1 cellular context compared by ENCODE assay signal in the genomic region with DNA sequence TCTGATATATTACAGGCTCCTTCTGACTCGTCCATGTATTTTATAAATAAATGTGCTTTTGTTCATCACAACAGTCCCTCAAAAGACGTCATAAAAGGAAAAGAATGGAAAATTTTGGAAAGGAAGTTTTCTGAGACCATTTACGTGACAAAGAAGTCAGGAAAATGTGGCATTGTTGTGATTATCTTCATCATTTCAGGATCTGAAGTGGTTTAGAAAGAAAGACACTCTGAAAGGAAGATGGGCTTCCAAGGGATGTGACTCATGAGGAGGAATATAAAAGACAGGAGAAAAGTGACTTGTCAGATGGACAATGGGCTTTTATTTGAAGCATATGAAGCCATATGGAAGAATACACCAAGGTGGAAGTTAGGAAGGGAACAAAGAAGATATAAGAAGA.
TF ChIP-seq lines count a peak whose summit lies in the region.

No MANE protein-coding gene starts in this region.

TF ChIP-seq in SK-N-SH, 30 proteins besides CTCF, POLR2A, EP300 and RAD21:
- no peak for TF ChIP-seq MEF2A (IDR thresholded peaks at IDR 0.05; ENCODE audit: borderline replicate concordance, low read depth)
- TF ChIP-seq, protein P1, sequence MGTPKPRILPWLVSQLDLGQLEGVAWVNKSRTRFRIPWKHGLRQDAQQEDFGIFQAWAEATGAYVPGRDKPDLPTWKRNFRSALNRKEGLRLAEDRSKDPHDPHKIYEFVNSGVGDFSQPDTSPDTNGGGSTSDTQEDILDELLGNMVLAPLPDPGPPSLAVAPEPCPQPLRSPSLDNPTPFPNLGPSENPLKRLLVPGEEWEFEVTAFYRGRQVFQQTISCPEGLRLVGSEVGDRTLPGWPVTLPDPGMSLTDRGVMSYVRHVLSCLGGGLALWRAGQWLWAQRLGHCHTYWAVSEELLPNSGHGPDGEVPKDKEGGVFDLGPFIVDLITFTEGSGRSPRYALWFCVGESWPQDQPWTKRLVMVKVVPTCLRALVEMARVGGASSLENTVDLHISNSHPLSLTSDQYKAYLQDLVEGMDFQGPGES (IDR thresholded peaks at IDR 0.05; ENCODE audit: low read depth, low read length) = no peak
- TF ChIP-seq, protein P2, sequence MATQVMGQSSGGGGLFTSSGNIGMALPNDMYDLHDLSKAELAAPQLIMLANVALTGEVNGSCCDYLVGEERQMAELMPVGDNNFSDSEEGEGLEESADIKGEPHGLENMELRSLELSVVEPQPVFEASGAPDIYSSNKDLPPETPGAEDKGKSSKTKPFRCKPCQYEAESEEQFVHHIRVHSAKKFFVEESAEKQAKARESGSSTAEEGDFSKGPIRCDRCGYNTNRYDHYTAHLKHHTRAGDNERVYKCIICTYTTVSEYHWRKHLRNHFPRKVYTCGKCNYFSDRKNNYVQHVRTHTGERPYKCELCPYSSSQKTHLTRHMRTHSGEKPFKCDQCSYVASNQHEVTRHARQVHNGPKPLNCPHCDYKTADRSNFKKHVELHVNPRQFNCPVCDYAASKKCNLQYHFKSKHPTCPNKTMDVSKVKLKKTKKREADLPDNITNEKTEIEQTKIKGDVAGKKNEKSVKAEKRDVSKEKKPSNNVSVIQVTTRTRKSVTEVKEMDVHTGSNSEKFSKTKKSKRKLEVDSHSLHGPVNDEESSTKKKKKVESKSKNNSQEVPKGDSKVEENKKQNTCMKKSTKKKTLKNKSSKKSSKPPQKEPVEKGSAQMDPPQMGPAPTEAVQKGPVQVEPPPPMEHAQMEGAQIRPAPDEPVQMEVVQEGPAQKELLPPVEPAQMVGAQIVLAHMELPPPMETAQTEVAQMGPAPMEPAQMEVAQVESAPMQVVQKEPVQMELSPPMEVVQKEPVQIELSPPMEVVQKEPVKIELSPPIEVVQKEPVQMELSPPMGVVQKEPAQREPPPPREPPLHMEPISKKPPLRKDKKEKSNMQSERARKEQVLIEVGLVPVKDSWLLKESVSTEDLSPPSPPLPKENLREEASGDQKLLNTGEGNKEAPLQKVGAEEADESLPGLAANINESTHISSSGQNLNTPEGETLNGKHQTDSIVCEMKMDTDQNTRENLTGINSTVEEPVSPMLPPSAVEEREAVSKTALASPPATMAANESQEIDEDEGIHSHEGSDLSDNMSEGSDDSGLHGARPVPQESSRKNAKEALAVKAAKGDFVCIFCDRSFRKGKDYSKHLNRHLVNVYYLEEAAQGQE (IDR thresholded peaks at IDR 0.05; ENCODE audit: low read depth, low read length) = no peak
- TF ChIP-seq EZH2phosphoT487 (IDR thresholded peaks at IDR 0.05; ENCODE audit: borderline replicate concordance, low read depth) = no peak
- peak; percentile 82 for TF ChIP-seq JUND (IDR thresholded peaks at IDR 0.05)
- TF ChIP-seq NFIC (IDR thresholded peaks at IDR 0.05; ENCODE audit: borderline replicate concordance) = peak; percentile 69
- TF ChIP-seq SIN3A (IDR thresholded peaks at IDR 0.05; ENCODE audit: borderline replicate concordance, low read depth, low read length) = no peak
- TF ChIP-seq TEAD4 (IDR thresholded peaks at IDR 0.05; ENCODE audit: borderline replicate concordance, insufficient read depth) = 0 out of 2 replicates have a peak, but pooled peaks have one; percentile 51
- TF ChIP-seq, protein P3, sequence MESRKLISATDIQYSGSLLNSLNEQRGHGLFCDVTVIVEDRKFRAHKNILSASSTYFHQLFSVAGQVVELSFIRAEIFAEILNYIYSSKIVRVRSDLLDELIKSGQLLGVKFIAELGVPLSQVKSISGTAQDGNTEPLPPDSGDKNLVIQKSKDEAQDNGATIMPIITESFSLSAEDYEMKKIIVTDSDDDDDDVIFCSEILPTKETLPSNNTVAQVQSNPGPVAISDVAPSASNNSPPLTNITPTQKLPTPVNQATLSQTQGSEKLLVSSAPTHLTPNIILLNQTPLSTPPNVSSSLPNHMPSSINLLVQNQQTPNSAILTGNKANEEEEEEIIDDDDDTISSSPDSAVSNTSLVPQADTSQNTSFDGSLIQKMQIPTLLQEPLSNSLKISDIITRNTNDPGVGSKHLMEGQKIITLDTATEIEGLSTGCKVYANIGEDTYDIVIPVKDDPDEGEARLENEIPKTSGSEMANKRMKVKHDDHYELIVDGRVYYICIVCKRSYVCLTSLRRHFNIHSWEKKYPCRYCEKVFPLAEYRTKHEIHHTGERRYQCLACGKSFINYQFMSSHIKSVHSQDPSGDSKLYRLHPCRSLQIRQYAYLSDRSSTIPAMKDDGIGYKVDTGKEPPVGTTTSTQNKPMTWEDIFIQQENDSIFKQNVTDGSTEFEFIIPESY (IDR thresholded peaks at IDR 0.05; ENCODE audit: borderline replicate concordance, low read depth) = peak; percentile 14; the same call in 1 of the 2 replicates
- TF ChIP-seq, protein P4, sequence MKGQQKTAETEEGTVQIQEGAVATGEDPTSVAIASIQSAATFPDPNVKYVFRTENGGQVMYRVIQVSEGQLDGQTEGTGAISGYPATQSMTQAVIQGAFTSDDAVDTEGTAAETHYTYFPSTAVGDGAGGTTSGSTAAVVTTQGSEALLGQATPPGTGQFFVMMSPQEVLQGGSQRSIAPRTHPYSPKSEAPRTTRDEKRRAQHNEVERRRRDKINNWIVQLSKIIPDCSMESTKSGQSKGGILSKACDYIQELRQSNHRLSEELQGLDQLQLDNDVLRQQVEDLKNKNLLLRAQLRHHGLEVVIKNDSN (IDR thresholded peaks at IDR 0.05; ENCODE audit: borderline replicate concordance, low read depth) = no peak
- TF ChIP-seq MXI1 (IDR thresholded peaks at IDR 0.05; ENCODE audit: low read depth, low read length) = no peak
- TF ChIP-seq, protein P5, sequence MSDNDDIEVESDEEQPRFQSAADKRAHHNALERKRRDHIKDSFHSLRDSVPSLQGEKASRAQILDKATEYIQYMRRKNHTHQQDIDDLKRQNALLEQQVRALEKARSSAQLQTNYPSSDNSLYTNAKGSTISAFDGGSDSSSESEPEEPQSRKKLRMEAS (IDR thresholded peaks at IDR 0.05; ENCODE audit: low read depth) = no peak
- no peak for TF ChIP-seq RFX5 (IDR thresholded peaks at IDR 0.05; ENCODE audit: low read length)
- no peak for TF ChIP-seq GATA2 (CRISPR knock-in tag; IDR thresholded peaks at IDR 0.05)
- peak; percentile 25; the same call in 1 of the 2 replicates for TF ChIP-seq RXRA (IDR thresholded peaks at IDR 0.05; ENCODE audit: borderline replicate concordance, low read depth)
- TF ChIP-seq YY1 (IDR thresholded peaks at IDR 0.05; ENCODE audit: low read depth) = no peak
- TF ChIP-seq SMC3 (IDR thresholded peaks at IDR 0.05; ENCODE audit: low read depth, low read length) = no peak
- TF ChIP-seq FOXM1 (IDR thresholded peaks at IDR 0.05; ENCODE audit: low read depth) = peak; percentile 51; the same call in 1 of the 2 replicates
- no peak for TF ChIP-seq CHD2 (IDR thresholded peaks at IDR 0.05; ENCODE audit: low read length, partially characterized antibody)
- TF ChIP-seq POLR2AphosphoS5 (IDR thresholded peaks at IDR 0.05; ENCODE audit: low read depth, low read length) = no peak
- no peak for TF ChIP-seq FOXJ3 (CRISPR knock-in tag; IDR thresholded peaks at IDR 0.05)
- no peak for TF ChIP-seq TAF1 (IDR thresholded peaks at IDR 0.05; ENCODE audit: borderline replicate concordance, low read depth, low read length)
- no peak for TF ChIP-seq GABPA (IDR thresholded peaks at IDR 0.05; ENCODE audit: low read depth)
- TF ChIP-seq, protein P6, sequence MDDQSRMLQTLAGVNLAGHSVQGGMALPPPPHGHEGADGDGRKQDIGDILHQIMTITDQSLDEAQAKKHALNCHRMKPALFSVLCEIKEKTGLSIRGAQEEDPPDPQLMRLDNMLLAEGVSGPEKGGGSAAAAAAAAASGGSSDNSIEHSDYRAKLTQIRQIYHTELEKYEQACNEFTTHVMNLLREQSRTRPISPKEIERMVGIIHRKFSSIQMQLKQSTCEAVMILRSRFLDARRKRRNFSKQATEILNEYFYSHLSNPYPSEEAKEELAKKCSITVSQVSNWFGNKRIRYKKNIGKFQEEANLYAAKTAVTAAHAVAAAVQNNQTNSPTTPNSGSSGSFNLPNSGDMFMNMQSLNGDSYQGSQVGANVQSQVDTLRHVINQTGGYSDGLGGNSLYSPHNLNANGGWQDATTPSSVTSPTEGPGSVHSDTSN (IDR thresholded peaks at IDR 0.05) = peak; percentile 90
- TF ChIP-seq, protein P7, sequence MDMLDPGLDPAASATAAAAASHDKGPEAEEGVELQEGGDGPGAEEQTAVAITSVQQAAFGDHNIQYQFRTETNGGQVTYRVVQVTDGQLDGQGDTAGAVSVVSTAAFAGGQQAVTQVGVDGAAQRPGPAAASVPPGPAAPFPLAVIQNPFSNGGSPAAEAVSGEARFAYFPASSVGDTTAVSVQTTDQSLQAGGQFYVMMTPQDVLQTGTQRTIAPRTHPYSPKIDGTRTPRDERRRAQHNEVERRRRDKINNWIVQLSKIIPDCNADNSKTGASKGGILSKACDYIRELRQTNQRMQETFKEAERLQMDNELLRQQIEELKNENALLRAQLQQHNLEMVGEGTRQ (IDR thresholded peaks at IDR 0.05; ENCODE audit: borderline replicate concordance, low read depth, low read length) = no peak
- peak; percentile 87 for TF ChIP-seq TCF12 (IDR thresholded peaks at IDR 0.05)
- TF ChIP-seq ELF1 (IDR thresholded peaks at IDR 0.05) = 0 out of 2 replicates have a peak, but pooled peaks have one; percentile 18
- TF ChIP-seq FOSL2 (IDR thresholded peaks at IDR 0.05; ENCODE audit: borderline replicate concordance, low read depth) = peak; percentile 76; the same call in 1 of the 2 replicates
- no peak for TF ChIP-seq RCOR1 (IDR thresholded peaks at IDR 0.05; ENCODE audit: low read length)
- TF ChIP-seq NRF1 (IDR thresholded peaks at IDR 0.05; ENCODE audit: low read depth, low read length) = no peak
